ENCODE assay signal across 1 cellular context in genomic region chr11:116109228-116109627, GRCh38.
TF ChIP-seq lines count a peak whose summit lies in the region.

No MANE protein-coding gene starts in this region.

TF ChIP-seq in IMR-90, 13 proteins besides CTCF, POLR2A, EP300 and RAD21 (continued from another document):
- no peak for TF ChIP-seq ELK1 (IDR thresholded peaks at IDR 0.05; ENCODE audit: borderline replicate concordance, low read depth, low read length)
- TF ChIP-seq USF2 (IDR thresholded peaks at IDR 0.05; ENCODE audit: low read depth, low read length) = no peak
TF ChIP-seq in IMR-90: peak in this region for 0.
